11 cellular contexts compared by ENCODE assay signal in genomic region chr3:66140763-66141372, GRCh38.
DNase-seq lines count a peak whose midpoint lies in the region; ATAC-seq and TF ChIP-seq lines count a peak whose summit lies in the region.
"Had no signal": no experiment of that assay in that cellular context is flagged by ENCODE, and none has a peak within 500 bp of the region (broad histone marks: within the 10 kb centered on the region; RNA-seq: fewer than 3 reads in every experiment).

No MANE protein-coding gene starts in this region.

- no peak overlapping the region for H3K27ac Mint-ChIP-seq in activated CD8-positive, alpha-beta T cell treated with anti-CD3 and anti-CD28 coated beads for 36 hours

- no peak overlapping the region for H3K27ac ChIP-seq in coronary artery

- POLR2A ChIA-PET in activated CD8-positive, alpha-beta T cell treated with anti-CD3 and anti-CD28 coated beads for 36 hours (lab: Charles Lee): no interaction called here

- H3K4me3 Mint-ChIP-seq in activated CD8-positive, alpha-beta T cell treated with anti-CD3 and anti-CD28 coated beads for 36 hours: no peak overlapping the region

- CTCF ChIA-PET in activated CD8-positive, alpha-beta T cell treated with anti-CD3 and anti-CD28 coated beads for 36 hours (lab: Charles Lee): interaction anchor here (0.6 kb wide), 1 partner anchor 11 kb away, joined by 3 read pairs; no protein-coding TSS in a partner anchor

- TF ChIP-seq CTCF in AG10803 (conservative IDR thresholded peaks at IDR 0.05; ENCODE audit: low read length) (no peak), coronary artery (IDR thresholded peaks at IDR 0.05) (no peak)
- no peak for TF ChIP-seq CTCF in activated CD8-positive, alpha-beta T cell treated with anti-CD3 and anti-CD28 coated beads for 36 hours (IDR thresholded peaks at IDR 0.05)

- H3K4me3 ChIP-seq in AG10803 (ENCODE audit: low read length) (no peak overlapping the region), coronary artery (no peak overlapping the region)

- no peaks in the 10 kb centered on the region for H3K36me3 Mint-ChIP-seq in activated CD8-positive, alpha-beta T cell treated with anti-CD3 and anti-CD28 coated beads for 36 hours (ENCODE audit: low read depth)

- ATAC-seq in GM19328 (IDR thresholded peaks at IDR 0.05; ENCODE audit: unreplicated experiment) (peak; percentile 55), HG03108 (IDR thresholded peaks at IDR 0.05; ENCODE audit: unreplicated experiment) (peak; percentile 47)
- ATAC-seq in activated CD8-positive, alpha-beta T cell treated with anti-CD3 and anti-CD28 coated beads for 36 hours: no peak
- ATAC-seq: HepG2, right cardiac atrium had no signal

- H3K27me3 Mint-ChIP-seq in activated CD8-positive, alpha-beta T cell treated with anti-CD3 and anti-CD28 coated beads for 36 hours: peaks cover 8% of the 10 kb centered on the region

- no peaks in the 10 kb centered on the region for H3K4me1 Mint-ChIP-seq in activated CD8-positive, alpha-beta T cell treated with anti-CD3 and anti-CD28 coated beads for 36 hours (ENCODE audit: low read depth)

- DNase-seq in AG10803 (ENCODE audit: low read depth): peak; percentile 49
- DNase-seq in SW480 (ENCODE audit: low spot score): peak; percentile 79
- no peak for DNase-seq in activated CD8-positive, alpha-beta T cell treated with anti-CD3 and anti-CD28 coated beads for 36 hours
- no peak for DNase-seq in NCI-H1092 treated with DMSO at 0.1 percent for 48 hours (lab: John Stamatoyannopoulos, UW)
- no peak for DNase-seq in HuH-7 (ENCODE audit: low spot score)
- no peak for DNase-seq in coronary artery (ENCODE audit: low spot score)
- DNase-seq: NCI-H2029, right cardiac atrium had no signal

- no peaks in the 10 kb centered on the region for H3K9me3 Mint-ChIP-seq in activated CD8-positive, alpha-beta T cell treated with anti-CD3 and anti-CD28 coated beads for 36 hours

- intact Hi-C loops in activated CD8-positive, alpha-beta T cell treated with anti-CD3 and anti-CD28 coated beads for 36 hours (cut with micrococcal nuclease): no loop called here

Comparison
In these comparisons a context has a peak if more than half of its experiments do, and no peak if none do; other contexts are left out.
1. DNase-seq: peak in AG10803 (single experiment) and SW480 (single experiment); none in activated CD8-positive, alpha-beta T cell treated with anti-CD3 and anti-CD28 coated beads for 36 hours (single experiment), NCI-H1092 treated with DMSO at 0.1 percent for 48 hours (single experiment), HuH-7 (single experiment) and coronary artery (single experiment).